Comparison of ENCODE assay signal across 26 cellular contexts in genomic region chr16:31206776-31207175, GRCh38. TPM values are rescaled to one million over a fixed set of nuclear protein-coding genes. Genes with fewer than 3 reads are reported as not detected.
A peak's percentile ranks its signal among the peaks of the same experiment; 100 is the strongest.
DNase-seq lines count a peak whose midpoint lies in the region; ATAC-seq and TF ChIP-seq lines count a peak whose summit lies in the region.
"Had no signal": no experiment of that assay in that cellular context is flagged by ENCODE, and none has a peak within 500 bp of the region (broad histone marks: within the 10 kb centered on the region; RNA-seq: fewer than 3 reads in every experiment).

No MANE protein-coding gene starts in this region.

- CTCF ChIA-PET in HEK293 (lab: Yijun Ruan, JAX): interaction anchor here (0.9 kb wide), 1 partner anchor 64 kb away, joined by 4 read pairs; no protein-coding TSS in a partner anchor

- H3K27ac ChIP-seq in HEK293 (ENCODE audit: extremely low read depth, low read depth, low read length): no peak overlapping the region
- no peak overlapping the region for H3K27ac ChIP-seq in body of pancreas
- no peak overlapping the region for H3K27ac ChIP-seq in lower lobe of right lung
- H3K27ac ChIP-seq: KMS-11, RWPE1 had no signal

- WGBS in body of pancreas, 2 donors: 25 to 32% methylated on average over 1 to 6 of the region's 6 CpGs

- H3K9me3 Mint-ChIP-seq in stimulated activated memory B cell treated with anti-CD40 and anti-IgM and Interleukin-4, amounts not matched to agents 10 μg/mL and 1 μg/mL and 100 μg/mL, for 72 hours: peaks cover 6% of the 10 kb centered on the region

- H3K4me3 ChIP-seq in HEK293 (ENCODE audit: low read depth, low read length): no peak overlapping the region
- H3K4me3 ChIP-seq in body of pancreas: no peak overlapping the region
- H3K4me3 ChIP-seq in lower lobe of right lung: no peak overlapping the region

- H3K27ac Mint-ChIP-seq in stimulated activated memory B cell treated with anti-CD40 and anti-IgM and Interleukin-4, amounts not matched to agents 10 μg/mL and 1 μg/mL and 100 μg/mL, for 72 hours: peak overlapping the region; percentile 69

- H3K9me3 ChIP-seq in HEK293 (ENCODE audit: control insufficient read depth, insufficient read depth, low read depth, low read length) (no peaks in the 10 kb centered on the region), body of pancreas (no peaks in the 10 kb centered on the region), lower lobe of right lung (no peaks in the 10 kb centered on the region)

- POLR2A ChIA-PET in HEK293 (lab: Yijun Ruan, JAX): interaction anchor here (0.5 to 0.9 kb wide), 3 partner anchors 163 to 271 kb away, joined by 3 to 7 read pairs (median 3); no protein-coding TSS in a partner anchor

- ATAC-seq in body of pancreas (no peak), SK-N-SH treated with all-trans-retinoic acid at 6 μM for 48 hours (no peak), lower lobe of right lung (no peak), HG02571 (IDR thresholded peaks at IDR 0.05; ENCODE audit: unreplicated experiment) (no peak)
- no peak for ATAC-seq in stimulated activated memory B cell treated with anti-CD40 and anti-IgM and Interleukin-4, amounts not matched to agents 10 μg/mL and 1 μg/mL and 100 μg/mL, for 72 hours
- ATAC-seq: HCT116 had no signal

- TF ChIP-seq CTCF in HEK293 (tag by site-specific recombination; IDR thresholded peaks at IDR 0.05): no peak
- no peak for TF ChIP-seq CTCF in body of pancreas (IDR thresholded peaks at IDR 0.05)
- no peak for TF ChIP-seq CTCF in lower lobe of right lung (IDR thresholded peaks at IDR 0.05)

- DNase-seq in OCI-M1 (lab: John Stamatoyannopoulos, UW) (peak; percentile 18), body of pancreas (peak in 3 of 4 donors; percentile 27 to 46 (median 33)), NCI-H345 (lab: John Stamatoyannopoulos, UW) (no peak), lower lobe of right lung (no peak)
- DNase-seq: DMS53; NCI-H1092 treated with DMSO at 0.1 percent for 48 hours; NCI-H1436; NCI-H187; NCI-H446; NCI-H524 treated with DMSO at 0.1 percent for 48 hours; NCI-H774; NK-92 treated with Interleukin-12 subunit alpha and Interleukin-12 subunit beta, amount 100 ng/mL, for 24 hours; SHP77 had no signal

- no peak overlapping the region for H3K4me3 Mint-ChIP-seq in stimulated activated memory B cell treated with anti-CD40 and anti-IgM and Interleukin-4, amounts not matched to agents 10 μg/mL and 1 μg/mL and 100 μg/mL, for 72 hours

- no peaks in the 10 kb centered on the region for H3K36me3 ChIP-seq in HEK293 (ENCODE audit: control insufficient read depth in 2 of 2, insufficient read depth in 1 of 2, low read length in 2 of 2)
- no peaks in the 10 kb centered on the region for H3K36me3 ChIP-seq in body of pancreas (replicated peaks in 1 of 2; ENCODE audit: insufficient read depth in 1 of 2, low read depth in 2 of 2)
- H3K36me3 ChIP-seq in lower lobe of right lung: no peaks in the 10 kb centered on the region

- H3K36me3 Mint-ChIP-seq in stimulated activated memory B cell treated with anti-CD40 and anti-IgM and Interleukin-4, amounts not matched to agents 10 μg/mL and 1 μg/mL and 100 μg/mL, for 72 hours: no peaks in the 10 kb centered on the region

- no peaks in the 10 kb centered on the region for H3K4me1 ChIP-seq in HEK293 (ENCODE audit: control insufficient read depth, insufficient read depth, low read length)
- peaks cover 18% of the 10 kb centered on the region for H3K4me1 ChIP-seq in body of pancreas
- peaks cover 15% of the 10 kb centered on the region for H3K4me1 ChIP-seq in lower lobe of right lung

- H3K4me1 Mint-ChIP-seq in stimulated activated memory B cell treated with anti-CD40 and anti-IgM and Interleukin-4, amounts not matched to agents 10 μg/mL and 1 μg/mL and 100 μg/mL, for 72 hours: peaks cover 45% of the 10 kb centered on the region

- TF ChIP-seq POLR2A in body of pancreas (IDR thresholded peaks at IDR 0.05): no peak

- no peaks in the 10 kb centered on the region for H3K27me3 Mint-ChIP-seq in stimulated activated memory B cell treated with anti-CD40 and anti-IgM and Interleukin-4, amounts not matched to agents 10 μg/mL and 1 μg/mL and 100 μg/mL, for 72 hours

- intact Hi-C loops in body of pancreas (cut with DNase I) (no loop called here), lower lobe of right lung (cut with DNase I) (no loop called here)

- H3K27me3 ChIP-seq in body of pancreas (no peaks in the 10 kb centered on the region), lower lobe of right lung (ENCODE audit: low read depth) (peaks cover 4% of the 10 kb centered on the region)

TF ChIP-seq in HEK293, 187 proteins besides CTCF, POLR2A, EP300 and RAD21 (continues in another document):
- TF ChIP-seq PATZ1 (tag by site-specific recombination; IDR thresholded peaks at IDR 0.05) (0 out of 2 replicates have a peak, but pooled peaks have one; percentile 33), ZNF350 (tag by site-specific recombination; IDR thresholded peaks at IDR 0.05) (no peak)

TF ChIP-seq in SK-N-SH treated with all-trans-retinoic acid at 6 μM for 48 hours, 23 proteins besides CTCF, POLR2A, EP300 and RAD21 (continues in another document):
- TF ChIP-seq PPARA (CRISPR knock-in tag; IDR thresholded peaks at IDR 0.05; ENCODE audit: borderline replicate concordance): no peak
- TF ChIP-seq CREB5 (CRISPR knock-in tag; IDR thresholded peaks at IDR 0.05; ENCODE audit: low read depth): no peak
- TF ChIP-seq ZNF70 (CRISPR knock-in tag; IDR thresholded peaks at IDR 0.05): no peak
- no peak for TF ChIP-seq CSDC2 (CRISPR knock-in tag; IDR thresholded peaks at IDR 0.05)
- TF ChIP-seq TCF4 (CRISPR knock-in tag; IDR thresholded peaks at IDR 0.05; ENCODE audit: borderline replicate concordance): no peak
- no peak for TF ChIP-seq POU6F1 (CRISPR knock-in tag; IDR thresholded peaks at IDR 0.05; ENCODE audit: borderline replicate concordance, low read depth)
- no peak for TF ChIP-seq ZNF565 (CRISPR knock-in tag; conservative IDR thresholded peaks at IDR 0.05; ENCODE audit: low read depth)
- TF ChIP-seq ZFP3 (CRISPR knock-in tag; IDR thresholded peaks at IDR 0.05): no peak
- TF ChIP-seq BACH2 (CRISPR knock-in tag; IDR thresholded peaks at IDR 0.05; ENCODE audit: borderline replicate concordance): no peak
- no peak for TF ChIP-seq RARB (CRISPR knock-in tag; IDR thresholded peaks at IDR 0.05)
- TF ChIP-seq TSHZ2 (CRISPR knock-in tag; IDR thresholded peaks at IDR 0.05): no peak
- no peak for TF ChIP-seq ZFP30 (CRISPR knock-in tag; IDR thresholded peaks at IDR 0.05)

RNA-seq across cellular contexts. Expression of gene PYCARD, which starts 4.2 kb away (rescaled TPM):
- total RNA-seq in body of pancreas (10 to 100 TPM; 12.7 to 13.8 TPM), lower lobe of right lung (82.0 TPM)
- total RNA-seq: H4 had no signal

RNA-seq across cellular contexts. Expression of gene TRIM72, which starts 7.1 kb away (rescaled TPM):
- total RNA-seq in body of pancreas: not detected
- total RNA-seq in lower lobe of right lung: 0.06 TPM
- total RNA-seq: Daoy, G401, H4 had no signal

RNA-seq across cellular contexts. Expression of gene PYDC1, which starts 10.2 kb away (rescaled TPM):
- total RNA-seq in body of pancreas (not detected), lower lobe of right lung (not detected)
- total RNA-seq: A673, Daoy, G401, H4, HT1080, SK-MEL-5 had no signal

RNA-seq across cellular contexts. Expression of gene FUS, which starts 26.8 kb away (rescaled TPM):
- total RNA-seq in body of pancreas: 10 to 100 TPM; 43.6 to 68.9 TPM
- total RNA-seq in lower lobe of right lung: 179 TPM

RNA-seq across cellular contexts. Expression of gene ITGAM, which starts 53.0 kb away (rescaled TPM):
- total RNA-seq in body of pancreas: 1 to 10 TPM; 3.3 to 6.5 TPM
- total RNA-seq in lower lobe of right lung: 49.5 TPM
- total RNA-seq: Daoy had no signal

Comparison
In these comparisons a context has a peak if more than half of its experiments do, and no peak if none do; other contexts are left out.
1. DNase-seq: peak in OCI-M1 (single experiment) and body of pancreas (3 of 4); none in NCI-H345 (single experiment) and lower lobe of right lung (single experiment).
2. Of the 2 proteins assayed by ChIP-seq in both HEK293 and SK-N-SH treated with all-trans-retinoic acid at 6 μM for 48 hours: peak only in HEK293: PATZ1; only in SK-N-SH treated with all-trans-retinoic acid at 6 μM for 48 hours: none; in both: none; in neither: 1.